In the genomic region with DNA sequence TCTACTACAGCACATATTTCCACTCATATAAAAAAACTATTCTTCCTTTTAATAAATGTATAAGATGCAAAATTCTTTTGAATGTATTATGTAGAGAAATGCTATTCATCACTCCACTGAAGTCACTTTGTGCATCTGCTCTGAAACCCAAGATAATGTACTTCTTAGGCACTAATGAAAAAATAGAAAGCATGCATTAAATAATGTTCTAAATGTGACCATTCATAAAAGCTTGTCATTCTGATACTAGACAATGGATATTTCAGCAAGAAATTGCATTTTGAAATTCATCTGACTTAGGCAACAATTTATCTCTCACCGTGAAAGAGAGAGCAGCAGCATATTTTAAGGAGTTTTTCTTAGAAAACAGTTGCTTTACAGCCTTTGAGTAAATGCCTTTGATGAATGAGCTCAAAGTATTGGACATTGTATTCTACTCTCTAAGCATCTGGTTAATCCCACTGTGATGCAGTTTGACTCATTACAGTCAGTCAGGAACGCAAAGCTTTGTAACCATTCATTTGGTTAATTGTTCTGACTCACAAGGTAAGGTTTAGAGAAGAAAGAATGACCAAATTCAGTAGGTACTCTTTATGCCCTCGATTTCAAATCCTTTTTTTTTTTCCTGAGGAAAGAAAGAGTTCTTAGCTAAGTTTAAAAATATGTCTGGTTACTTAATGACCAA, we compare ENCODE assay signal across 23 cellular contexts.
DNase-seq lines count a peak whose midpoint lies in the region; ATAC-seq, FAIRE-seq and TF ChIP-seq lines count a peak whose summit lies in the region.
"Had no signal": no experiment of that assay in that cellular context is flagged by ENCODE, and none has a peak within 500 bp of the region (broad histone marks: within the 10 kb centered on the region; RNA-seq: fewer than 3 reads in every experiment).

No MANE protein-coding gene starts in this region.

- FAIRE-seq in keratinocyte (lab: Jason Lieb, UNC) = peak; percentile 66
- FAIRE-seq in H54 (lab: Jason Lieb, UNC) = no peak
- FAIRE-seq: endothelial cell of umbilical vein, frontal cortex had no signal

- H3K27ac ChIP-seq in HUES48 (ENCODE audit: low read depth, low read length) (peak overlapping the region; percentile 49), keratinocyte (ENCODE audit: control insufficient read depth, insufficient read depth, low read length) (no peak overlapping the region)
- H3K27ac ChIP-seq: C4-2B, SK-N-MC, uterus had no signal

- TF ChIP-seq POLR2A in H54 (IDR thresholded peaks at IDR 0.05; ENCODE audit: low read depth, low read length) = no peak

- H3K79me2 ChIP-seq in keratinocyte (ENCODE audit: control insufficient read depth, insufficient read depth, low read length) = no peaks in the 10 kb centered on the region

- H3K4me1 ChIP-seq in HUES48 (ENCODE audit: control insufficient read depth, insufficient read depth, low read length) (no peaks in the 10 kb centered on the region; the same call in 1 of the 2 replicates), keratinocyte (ENCODE audit: control insufficient read depth, extremely low read depth, insufficient read depth, low read length) (peaks cover 4% of the 10 kb centered on the region)
- H3K4me1 ChIP-seq: uterus had no signal

- H3K36me3 ChIP-seq in HUES48 (ENCODE audit: control insufficient read depth, insufficient read depth, low read length) = no peaks in the 10 kb centered on the region
- no peaks in the 10 kb centered on the region for H3K36me3 ChIP-seq in keratinocyte (ENCODE audit: control insufficient read depth in 2 of 2, extremely low read depth in 1 of 2, insufficient read depth in 2 of 2, low read length in 2 of 2)
- H3K36me3 ChIP-seq: uterus had no signal

- no peak overlapping the region for H3K9ac ChIP-seq in HUES48 (ENCODE audit: low read depth, low read length)
- H3K9ac ChIP-seq in keratinocyte (ENCODE audit: control insufficient read depth, extremely low read depth, insufficient read depth, low read length) = no peak overlapping the region

- DNase-seq in astrocyte of the hippocampus (ENCODE audit: low read depth, low spot score) = peak; percentile 30
- DNase-seq in keratinocyte (ENCODE audit: low read depth, low spot score) = no peak
- DNase-seq in H54 (ENCODE audit: insufficient read length, low spot score) = no peak
- no peak for DNase-seq in NCI-H82 treated with DMSO at 0.1 percent for 48 hours (lab: John Stamatoyannopoulos, UW; ENCODE audit: unreplicated experiment)
- no peak for DNase-seq in NCI-H1436 treated with DMSO at 0.1 percent for 48 hours (lab: John Stamatoyannopoulos, UW)
- DNase-seq: activated CD4-positive, CD25-positive, alpha-beta regulatory T cell treated with anti-CD3 and anti-CD28 coated beads, Interleukin-2, amount 50 U/mL, for 72 hours; activated naive CD8-positive, alpha-beta T cell treated with anti-CD3 and anti-CD28 coated beads for 36 hours; GF-D8; MM.1S; NCI-H187; NCI-H2227 treated with DMSO at 0.1 percent for 48 hours; stimulated activated CD4-positive, alpha-beta T cell treated with anti-CD3 and anti-CD28 coated beads, Interleukin-12 subunit alpha, Interleukin-12 subunit beta, amount 100 ng/mL, for 4 hours; substantia nigra; T1000; uterus had no signal

- TF ChIP-seq CTCF in keratinocyte (optimal IDR thresholded peaks at IDR 0.05 in 1 of 3, IDR thresholded peaks at IDR 0.05 in 1 of 3, conservative IDR thresholded peaks at IDR 0.05 in 1 of 3; ENCODE audit: extremely low read depth in 1 of 3, insufficient read depth in 2 of 3, low read length in 3 of 3) = no peak

- no peak overlapping the region for H2AFZ ChIP-seq in keratinocyte (ENCODE audit: control insufficient read depth, low read length)

- H3K4me3 ChIP-seq in HUES48 (ENCODE audit: low read depth, low read length) = no peak overlapping the region
- H3K4me3 ChIP-seq in keratinocyte (ENCODE audit: control insufficient read depth in 2 of 3, extremely low read depth in 1 of 3, insufficient read depth in 2 of 3, low read depth in 1 of 3, low read length in 3 of 3) = no peak overlapping the region
- H3K4me3 ChIP-seq: SK-N-MC, uterus had no signal

- no peaks in the 10 kb centered on the region for H3K27me3 ChIP-seq in HUES48 (ENCODE audit: control insufficient read depth, insufficient read depth, low read length)
- no peaks in the 10 kb centered on the region for H3K27me3 ChIP-seq in keratinocyte (ENCODE audit: control insufficient read depth, extremely low read depth, insufficient read depth, low read length)
- H3K27me3 ChIP-seq: uterus had no signal

- no peaks in the 10 kb centered on the region for H4K20me1 ChIP-seq in keratinocyte (ENCODE audit: control insufficient read depth, extremely low read depth, insufficient read depth, low read length)

- ATAC-seq in GM18508 (IDR thresholded peaks at IDR 0.05; ENCODE audit: insufficient read depth, unreplicated experiment) = peak; percentile 72
- no peak for ATAC-seq in HG03095 (IDR thresholded peaks at IDR 0.05; ENCODE audit: unreplicated experiment)
- ATAC-seq: Panc1 had no signal

- H3K9me1 ChIP-seq in keratinocyte (ENCODE audit: control insufficient read depth, extremely low read depth, insufficient read depth, low read length) = no peaks in the 10 kb centered on the region

- dilution Hi-C loops in keratinocyte (cut with MboI; ENCODE audit: extremely low pct_ligation_motif_present, low sequenced_read_pairs) = no loop called here

- no peak overlapping the region for H3K4me2 ChIP-seq in keratinocyte (ENCODE audit: control insufficient read depth, extremely low read depth, insufficient read depth, low read depth, low read length)

- H3K9me3 ChIP-seq in HUES48 (ENCODE audit: control insufficient read depth, insufficient read depth, low read length) = peaks cover 30% of the 10 kb centered on the region
- no peaks in the 10 kb centered on the region for H3K9me3 ChIP-seq in keratinocyte (ENCODE audit: control insufficient read depth, low read depth, low read length)
- H3K9me3 ChIP-seq: uterus had no signal
